Comparison of ENCODE assay signal across 1 cellular context in genomic region chr11:23976776-23977380, GRCh38.
TF ChIP-seq lines count a peak whose summit lies in the region.

No MANE protein-coding gene starts in this region.

TF ChIP-seq in SK-N-SH, 30 proteins besides CTCF, POLR2A, EP300 and RAD21:
- TF ChIP-seq, protein P1, sequence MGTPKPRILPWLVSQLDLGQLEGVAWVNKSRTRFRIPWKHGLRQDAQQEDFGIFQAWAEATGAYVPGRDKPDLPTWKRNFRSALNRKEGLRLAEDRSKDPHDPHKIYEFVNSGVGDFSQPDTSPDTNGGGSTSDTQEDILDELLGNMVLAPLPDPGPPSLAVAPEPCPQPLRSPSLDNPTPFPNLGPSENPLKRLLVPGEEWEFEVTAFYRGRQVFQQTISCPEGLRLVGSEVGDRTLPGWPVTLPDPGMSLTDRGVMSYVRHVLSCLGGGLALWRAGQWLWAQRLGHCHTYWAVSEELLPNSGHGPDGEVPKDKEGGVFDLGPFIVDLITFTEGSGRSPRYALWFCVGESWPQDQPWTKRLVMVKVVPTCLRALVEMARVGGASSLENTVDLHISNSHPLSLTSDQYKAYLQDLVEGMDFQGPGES (IDR thresholded peaks at IDR 0.05; ENCODE audit: low read depth, low read length), result no peak
- TF ChIP-seq FOXM1 (IDR thresholded peaks at IDR 0.05; ENCODE audit: low read depth), result no peak
- no peak for TF ChIP-seq EZH2phosphoT487 (IDR thresholded peaks at IDR 0.05; ENCODE audit: borderline replicate concordance, low read depth)
- no peak for TF ChIP-seq POLR2AphosphoS5 (IDR thresholded peaks at IDR 0.05; ENCODE audit: low read depth, low read length)
- TF ChIP-seq MEF2A (IDR thresholded peaks at IDR 0.05; ENCODE audit: borderline replicate concordance, low read depth), result 0 out of 2 replicates have a peak, but pooled peaks have one; percentile 38
- peak; percentile 6; the same call in 1 of the 2 replicates for TF ChIP-seq TCF12 (IDR thresholded peaks at IDR 0.05)
- TF ChIP-seq CHD2 (IDR thresholded peaks at IDR 0.05; ENCODE audit: low read length, partially characterized antibody), result no peak
- no peak for TF ChIP-seq ZBTB33 (IDR thresholded peaks at IDR 0.05; ENCODE audit: borderline replicate concordance, low read depth)
- no peak for TF ChIP-seq TAF1 (IDR thresholded peaks at IDR 0.05; ENCODE audit: borderline replicate concordance, low read depth, low read length)
- TF ChIP-seq RCOR1 (IDR thresholded peaks at IDR 0.05; ENCODE audit: low read length), result no peak
- TF ChIP-seq, protein P2, sequence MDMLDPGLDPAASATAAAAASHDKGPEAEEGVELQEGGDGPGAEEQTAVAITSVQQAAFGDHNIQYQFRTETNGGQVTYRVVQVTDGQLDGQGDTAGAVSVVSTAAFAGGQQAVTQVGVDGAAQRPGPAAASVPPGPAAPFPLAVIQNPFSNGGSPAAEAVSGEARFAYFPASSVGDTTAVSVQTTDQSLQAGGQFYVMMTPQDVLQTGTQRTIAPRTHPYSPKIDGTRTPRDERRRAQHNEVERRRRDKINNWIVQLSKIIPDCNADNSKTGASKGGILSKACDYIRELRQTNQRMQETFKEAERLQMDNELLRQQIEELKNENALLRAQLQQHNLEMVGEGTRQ (IDR thresholded peaks at IDR 0.05; ENCODE audit: borderline replicate concordance, low read depth, low read length), result no peak
- TF ChIP-seq, protein P3, sequence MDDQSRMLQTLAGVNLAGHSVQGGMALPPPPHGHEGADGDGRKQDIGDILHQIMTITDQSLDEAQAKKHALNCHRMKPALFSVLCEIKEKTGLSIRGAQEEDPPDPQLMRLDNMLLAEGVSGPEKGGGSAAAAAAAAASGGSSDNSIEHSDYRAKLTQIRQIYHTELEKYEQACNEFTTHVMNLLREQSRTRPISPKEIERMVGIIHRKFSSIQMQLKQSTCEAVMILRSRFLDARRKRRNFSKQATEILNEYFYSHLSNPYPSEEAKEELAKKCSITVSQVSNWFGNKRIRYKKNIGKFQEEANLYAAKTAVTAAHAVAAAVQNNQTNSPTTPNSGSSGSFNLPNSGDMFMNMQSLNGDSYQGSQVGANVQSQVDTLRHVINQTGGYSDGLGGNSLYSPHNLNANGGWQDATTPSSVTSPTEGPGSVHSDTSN (IDR thresholded peaks at IDR 0.05), result no peak
- no peak for TF ChIP-seq SMC3 (IDR thresholded peaks at IDR 0.05; ENCODE audit: low read depth, low read length)
- TF ChIP-seq ELF1 (IDR thresholded peaks at IDR 0.05), result no peak
